Comparison of ENCODE assay signal across 9 cellular contexts in genomic region chr3:5226783-5227182, GRCh38. TPM values are rescaled to one million over a fixed set of nuclear protein-coding genes. Genes with fewer than 3 reads are reported as not detected.
A peak's percentile ranks its signal among the peaks of the same experiment; 100 is the strongest.
DNase-seq lines count a peak whose midpoint lies in the region; ATAC-seq and TF ChIP-seq lines count a peak whose summit lies in the region.
"Had no signal": no experiment of that assay in that cellular context is flagged by ENCODE, and none has a peak within 500 bp of the region (broad histone marks: within the 10 kb centered on the region; RNA-seq: fewer than 3 reads in every experiment).

No MANE protein-coding gene starts in this region.

- DNase-seq in DMS53 (lab: John Stamatoyannopoulos, UW) (peak; percentile 44), DMS53 treated with DMSO at 0.1 percent for 48 hours (lab: John Stamatoyannopoulos, UW; ENCODE audit: unreplicated experiment) (no peak), Kasumi-1 (lab: John Stamatoyannopoulos, UW) (peak; percentile 62 to 80), T47D (ENCODE audit: low read depth in 1 of 2, low spot score in 1 of 2) (peak; percentile 22 to 62), osteoblast (ENCODE audit: insufficient read length, low spot score, missing footprints) (no peak), ecto neural progenitor cell (ENCODE audit: low spot score) (no peak)
- no peak for DNase-seq in activated effector memory CD4-positive, alpha-beta T cell treated with anti-CD3 and anti-CD28 coated beads, Interleukin-2, amount 50 U/mL, for 16 hours

- H3K4me1 ChIP-seq in osteoblast (ENCODE audit: insufficient read depth, low read length) = no peaks in the 10 kb centered on the region

- ATAC-seq in HG02970 (IDR thresholded peaks at IDR 0.05; ENCODE audit: low FRiP score, unreplicated experiment) = no peak

- no peaks in the 10 kb centered on the region for H3K9me3 ChIP-seq in osteoblast (ENCODE audit: low read depth, low read length)
- H3K9me3 ChIP-seq: BLaER1 treated with 17β-estradiol and CSF1 and Interleukin-3, amounts not matched to agents 10 nM and 100 nM had no signal

- in situ Hi-C loops in T47D (cut with HindIII; ENCODE audit: low pct_unique_long_range_greater_than_20kb, low sequenced_read_pairs) = no loop called here

- no peak overlapping the region for H3K4me2 ChIP-seq in osteoblast (ENCODE audit: insufficient read depth, low read length)
- H3K4me2 ChIP-seq: BLaER1 treated with 17β-estradiol and CSF1 and Interleukin-3, amounts not matched to agents 10 nM and 100 nM had no signal

- H3K27me3 ChIP-seq in osteoblast (ENCODE audit: insufficient read depth, low read length) = peaks cover 19% of the 10 kb centered on the region
- H3K27me3 ChIP-seq: BLaER1 treated with 17β-estradiol and CSF1 and Interleukin-3, amounts not matched to agents 10 nM and 100 nM had no signal

- H4K20me1 ChIP-seq in osteoblast (ENCODE audit: insufficient read depth, low read length) = no peaks in the 10 kb centered on the region

- H3K4me3 ChIP-seq in osteoblast (ENCODE audit: insufficient read depth, low read length) = no peak overlapping the region
- H3K4me3 ChIP-seq: BLaER1 treated with 17β-estradiol and CSF1 and Interleukin-3, amounts not matched to agents 10 nM and 100 nM had no signal

- H2AFZ ChIP-seq in osteoblast (ENCODE audit: low read length) = no peak overlapping the region

- peak; percentile 59 for TF ChIP-seq CTCF in osteoblast (IDR thresholded peaks at IDR 0.05; ENCODE audit: extremely low read depth, low read depth, low read length)

- no peaks in the 10 kb centered on the region for H3K79me2 ChIP-seq in osteoblast (ENCODE audit: insufficient read depth, low read length)

- H3K36me3 ChIP-seq in osteoblast (ENCODE audit: insufficient read depth, low read length) = no peaks in the 10 kb centered on the region

- H3K27ac ChIP-seq in osteoblast (ENCODE audit: low read depth, low read length) = no peak overlapping the region
- H3K27ac ChIP-seq: BLaER1 treated with 17β-estradiol and CSF1 and Interleukin-3, amounts not matched to agents 10 nM and 100 nM had no signal

RNA-seq across cellular contexts. Expression of gene EDEM1, which starts 39.3 kb away (rescaled TPM):
- 38.7 and 46.3 TPM in 2 replicates for total RNA-seq in osteoblast

Comparison
In these comparisons a context has a peak if more than half of its experiments do, and no peak if none do; other contexts are left out.
1. DNase-seq: peak in DMS53 (single experiment), Kasumi-1 (2 of 2) and T47D (2 of 2); none in DMS53 treated with DMSO at 0.1 percent for 48 hours (single experiment), osteoblast (single experiment), activated effector memory CD4-positive, alpha-beta T cell treated with anti-CD3 and anti-CD28 coated beads, Interleukin-2, amount 50 U/mL, for 16 hours (single experiment) and ecto neural progenitor cell (single experiment).